In the genomic region with DNA sequence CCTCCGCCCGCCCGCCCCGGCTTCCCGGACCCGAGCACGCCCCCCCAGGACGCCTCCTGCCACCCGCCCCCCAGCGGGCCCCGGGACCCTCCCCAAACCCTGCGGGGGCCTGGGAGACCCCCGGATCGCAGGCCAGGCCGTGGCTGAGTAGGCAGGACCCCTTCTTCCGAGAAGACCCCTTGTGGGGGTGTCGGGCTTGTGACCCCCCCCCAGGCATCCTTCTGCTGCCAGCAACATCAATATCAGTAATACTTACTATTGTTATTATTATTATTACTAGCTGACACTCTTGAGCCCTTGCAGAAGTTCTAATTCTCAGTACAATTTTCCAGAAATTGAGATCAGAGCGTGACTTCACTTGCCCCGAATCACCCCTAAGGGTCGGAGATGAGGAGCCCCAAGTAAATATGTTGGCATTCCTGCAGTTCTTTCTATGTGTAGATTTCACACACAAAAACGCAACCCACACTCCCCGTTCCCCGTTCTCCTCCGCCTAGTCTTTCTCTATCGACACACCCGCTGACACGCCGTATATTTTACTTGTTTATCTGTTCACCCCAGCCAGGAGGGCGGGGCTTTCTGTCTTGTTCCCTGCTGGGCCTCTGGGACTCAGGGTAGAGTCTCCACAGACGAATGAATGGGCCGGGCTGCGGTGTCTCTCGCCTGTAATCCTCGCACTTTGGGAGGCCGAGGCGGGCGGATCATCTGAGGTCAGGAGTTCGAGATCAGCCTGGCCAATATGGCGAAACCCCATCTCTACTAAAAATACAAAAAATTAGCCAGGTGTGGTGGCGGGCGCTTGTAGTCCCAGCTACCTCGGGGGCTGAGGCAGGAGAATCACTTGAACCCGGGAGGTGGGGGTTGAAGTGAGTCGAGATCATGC, we compare ENCODE assay signal across 8 cellular contexts. TPM values are rescaled to one million over a fixed set of nuclear protein-coding genes. Genes with fewer than 3 reads are reported as not detected.
DNase-seq lines count a peak whose midpoint lies in the region; ATAC-seq and TF ChIP-seq lines count a peak whose summit lies in the region.

No MANE protein-coding gene starts in this region.

- TF ChIP-seq CTCF in CD14-positive monocyte (IDR thresholded peaks at IDR 0.05) = no peak
- TF ChIP-seq CTCF in heart right ventricle (IDR thresholded peaks at IDR 0.05) = no peak

- peak overlapping the region; percentile 68 to 89 for H3K4me3 Mint-ChIP-seq in CD14-positive monocyte
- peak overlapping the region; percentile 73 for H3K4me3 Mint-ChIP-seq in activated naive CD8-positive, alpha-beta T cell treated with anti-CD3 and anti-CD28 coated beads for 36 hours

- peaks cover 4 to 5% of the 10 kb centered on the region in 2 donors for H3K36me3 Mint-ChIP-seq in CD14-positive monocyte
- H3K36me3 Mint-ChIP-seq in activated naive CD8-positive, alpha-beta T cell treated with anti-CD3 and anti-CD28 coated beads for 36 hours = peaks cover 1% of the 10 kb centered on the region

- no peak overlapping the region for H3K27ac Mint-ChIP-seq in CD14-positive monocyte
- H3K27ac Mint-ChIP-seq in activated naive CD8-positive, alpha-beta T cell treated with anti-CD3 and anti-CD28 coated beads for 36 hours = no peak overlapping the region

- H3K27me3 Mint-ChIP-seq in CD14-positive monocyte (ENCODE audit: low read depth in 3 of 3) = peaks cover 42 to 74% (median 47%) of the 10 kb centered on the region in 3 donors
- H3K27me3 Mint-ChIP-seq in activated naive CD8-positive, alpha-beta T cell treated with anti-CD3 and anti-CD28 coated beads for 36 hours = no peaks in the 10 kb centered on the region

- peaks cover 0 to 19% (median 8%) of the 10 kb centered on the region in 9 donors for H3K4me1 ChIP-seq in heart right ventricle

- WGBS in heart right ventricle, 2 donors = 10 to 12% methylated on average over 34 to 44 of the region's 44 CpGs

- ATAC-seq in heart right ventricle (peak in 7 of 8 donors; percentile 26 to 76 (median 65)), HG03025 (IDR thresholded peaks at IDR 0.05; ENCODE audit: low FRiP score, unreplicated experiment) (no peak)

- H3K36me3 ChIP-seq in heart right ventricle = peaks cover 0 to 2% (median 0%) of the 10 kb centered on the region in 9 donors

- H3K27ac ChIP-seq in heart right ventricle = peak overlapping the region in 8 of 10 donors; percentile 2 to 78 (median 46)

- H3K9me3 ChIP-seq in heart right ventricle = no peaks in the 10 kb centered on the region

- intact Hi-C loops in CD14-positive monocyte (cut with micrococcal nuclease) (no loop called here), heart right ventricle (cut with DNase I) (no loop called here)

- peaks cover 8% of the 10 kb centered on the region for H3K4me1 Mint-ChIP-seq in CD14-positive monocyte
- peaks cover 9% of the 10 kb centered on the region for H3K4me1 Mint-ChIP-seq in activated naive CD8-positive, alpha-beta T cell treated with anti-CD3 and anti-CD28 coated beads for 36 hours

- peak; percentile 58 for DNase-seq in CD14-positive monocyte (ENCODE audit: low spot score)
- peak; percentile 24 to 39 for DNase-seq in Kasumi-1 (lab: John Stamatoyannopoulos, UW)
- DNase-seq in SHP77 (lab: John Stamatoyannopoulos, UW) = peak; percentile 81 to 82
- DNase-seq in activated naive CD8-positive, alpha-beta T cell treated with anti-CD3 and anti-CD28 coated beads for 36 hours = peak; percentile 53
- peak; percentile 63 to 74 for DNase-seq in heart right ventricle
- peak; percentile 54 for DNase-seq in renal cortical epithelial cell (ENCODE audit: low read depth)
- DNase-seq in GM19240 (ENCODE audit: insufficient read length, low spot score) = no peak

- H3K4me3 ChIP-seq in heart right ventricle = peak overlapping the region; percentile 10 to 52 (median 42)

- peaks cover 0 to 13% (median 0%) of the 10 kb centered on the region in 7 donors for H3K27me3 ChIP-seq in heart right ventricle

- H3K9me3 Mint-ChIP-seq in CD14-positive monocyte = peaks cover 0 to 13% (median 3%) of the 10 kb centered on the region in 7 donors
- H3K9me3 Mint-ChIP-seq in activated naive CD8-positive, alpha-beta T cell treated with anti-CD3 and anti-CD28 coated beads for 36 hours = no peaks in the 10 kb centered on the region

RNA-seq across cellular contexts. Expression of a gene that starts 14.7 kb away (rescaled TPM):
- polyA plus RNA-seq in CD14-positive monocyte = 10 to 100 TPM; 27.5 to 34.4 TPM
- total RNA-seq in activated naive CD8-positive, alpha-beta T cell treated with anti-CD3 and anti-CD28 coated beads for 36 hours = 100 to 1,000 TPM; 221 to 222 TPM
- 100 to 1,000 TPM; 653 to 857 (median 758) TPM for total RNA-seq in heart right ventricle
- polyA plus RNA-seq in heart right ventricle = 1,000 to 10,000 TPM in 1 of 2 donors, 100 to 1,000 TPM in 1; 679 to 1,254 TPM
- 83.2 and 170 TPM in 2 replicates for total RNA-seq in renal cortical epithelial cell

RNA-seq across cellular contexts. Expression of a gene that starts 18.5 kb away (rescaled TPM):
- polyA plus RNA-seq in CD14-positive monocyte (not detected), heart right ventricle (10 to 100 TPM; 35.9 to 54.6 TPM)
- total RNA-seq in activated naive CD8-positive, alpha-beta T cell treated with anti-CD3 and anti-CD28 coated beads for 36 hours = 1 to 10 TPM; 1.4 to 2.3 TPM
- total RNA-seq in heart right ventricle (10 to 100 TPM; 28.2 to 64.5 (median 39.9) TPM), renal cortical epithelial cell (15.0 and 15.8 TPM in 2 replicates)

RNA-seq across cellular contexts. Expression of a gene that starts 46.6 kb away (rescaled TPM):
- under 1 TPM; 0.25 to 0.37 TPM for polyA plus RNA-seq in CD14-positive monocyte
- 1 to 10 TPM; 4.5 to 4.6 TPM for total RNA-seq in activated naive CD8-positive, alpha-beta T cell treated with anti-CD3 and anti-CD28 coated beads for 36 hours
- 10 to 100 TPM; 57.4 to 83.2 (median 68.8) TPM for total RNA-seq in heart right ventricle
- 10 to 100 TPM; 28.2 to 40.7 TPM for polyA plus RNA-seq in heart right ventricle
- 76.2 and 80.7 TPM in 2 replicates for total RNA-seq in renal cortical epithelial cell

Comparison
In these comparisons a context has a peak if more than half of its experiments do, and no peak if none do; other contexts are left out.
1. RNA of a gene that starts 46.6 kb away (total RNA-seq): 76.2 to 80.7 TPM in renal cortical epithelial cell and 57.4 to 83.2 TPM in heart right ventricle; 4.5 to 4.6 TPM in activated naive CD8-positive, alpha-beta T cell treated with anti-CD3 and anti-CD28 coated beads for 36 hours; every median in the first group is over 10 times any median in the second.